8 cellular contexts compared by ENCODE assay signal in the genomic region with DNA sequence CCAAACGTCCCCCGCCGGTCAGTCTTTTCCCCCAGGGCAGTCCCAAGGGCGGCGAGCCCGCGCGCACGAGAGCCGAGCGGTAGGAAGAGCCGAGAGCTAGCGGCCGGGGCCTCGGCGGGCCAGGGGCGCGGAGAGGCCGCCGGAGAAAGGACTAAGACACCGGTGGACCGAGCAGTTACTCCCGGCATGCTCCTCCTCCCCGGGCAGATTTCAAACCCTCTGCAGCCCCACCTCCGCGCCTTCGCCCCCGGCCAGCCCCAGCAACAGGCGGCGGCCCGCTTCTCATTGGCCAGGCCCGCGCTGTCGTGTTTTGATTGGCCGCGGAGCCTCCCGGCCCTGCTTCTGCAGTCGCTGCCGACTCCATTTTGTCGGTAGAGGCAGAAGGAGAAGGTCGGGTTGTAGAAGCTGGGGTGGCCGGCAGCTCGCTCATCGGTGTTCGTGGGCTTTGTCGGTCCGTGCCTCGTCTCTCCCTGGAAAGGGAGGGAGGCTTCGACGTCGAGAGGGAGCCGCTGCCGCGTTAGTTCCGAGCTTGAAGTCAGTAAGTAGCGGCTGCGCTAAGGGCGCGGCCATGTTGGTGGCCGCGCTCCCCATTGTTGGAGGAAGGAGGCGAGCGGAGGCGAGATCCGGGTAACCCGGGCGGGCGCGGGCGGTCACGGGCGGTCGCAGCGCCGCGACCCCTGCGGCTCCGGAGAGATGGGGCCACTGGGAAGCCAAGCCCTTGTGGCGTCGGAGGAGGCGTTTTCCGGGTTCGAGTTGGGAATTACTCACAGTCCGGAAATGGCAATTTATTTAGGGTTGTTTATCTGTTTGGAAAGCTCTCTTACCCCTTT. TPM values are rescaled to one million over a fixed set of nuclear protein-coding genes. Genes with fewer than 3 reads are reported as not detected.
DNase-seq lines count a peak whose midpoint lies in the region; ATAC-seq and TF ChIP-seq lines count a peak whose summit lies in the region.

A gene with protein sequence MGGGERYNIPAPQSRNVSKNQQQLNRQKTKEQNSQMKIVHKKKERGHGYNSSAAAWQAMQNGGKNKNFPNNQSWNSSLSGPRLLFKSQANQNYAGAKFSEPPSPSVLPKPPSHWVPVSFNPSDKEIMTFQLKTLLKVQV (plus strand): TSS at position 368 of the 830 bp plus-strand sequence. CDS start 1,630 bp downstream, outside the sequence.

- peak within 1 kb of the TSS; percentile 100 for H3K27ac Mint-ChIP-seq in activated T-helper 2 cell treated with anti-CD3 and anti-CD28 coated beads, Interferon-gamma antibody, Interleukin-2, Interleukin-4, amounts not matched to agents 10 μg/mL and 5 μg/mL and 100 μg/mL, durations not matched to agents 14 hours and 24 hours and 36 hours
- H3K27ac Mint-ChIP-seq in natural killer cell: peak within 1 kb of the TSS; percentile 100

- H3K4me3 Mint-ChIP-seq in activated T-helper 2 cell treated with anti-CD3 and anti-CD28 coated beads, Interferon-gamma antibody, Interleukin-2, Interleukin-4, amounts not matched to agents 10 μg/mL and 5 μg/mL and 100 μg/mL, durations not matched to agents 14 hours and 24 hours and 36 hours (ENCODE audit: low read depth): peak within 1 kb of the TSS; percentile 99
- H3K4me3 Mint-ChIP-seq in natural killer cell: peak within 1 kb of the TSS; percentile 100

- H4K20me1 ChIP-seq in DND-41 (ENCODE audit: insufficient read depth, low read length) (peaks cover 16% of the 10 kb centered on the region; the same call in 1 of the 2 replicates), fibroblast of lung (ENCODE audit: control insufficient read depth, extremely low read depth, insufficient read depth, low read length) (peaks cover 2% of the 10 kb centered on the region)

- peak; percentile 84 for ATAC-seq in DND-41 (ENCODE audit: insufficient read depth, low read depth)
- ATAC-seq in RWPE2 (ENCODE audit: low read depth): peak; percentile 83
- ATAC-seq in natural killer cell: peak; percentile 80 to 94 (median 85)

- no peak for TF ChIP-seq CTCF in DND-41 (IDR thresholded peaks at IDR 0.05; ENCODE audit: borderline replicate concordance, extremely low read depth, low read length, poor library complexity, severe bottlenecking)
- TF ChIP-seq CTCF in LNCaP clone FGC (IDR thresholded peaks at IDR 0.05; ENCODE audit: control insufficient read depth, extremely low read depth, insufficient read depth): no peak
- no peak for TF ChIP-seq CTCF in RWPE2 (IDR thresholded peaks at IDR 0.05; ENCODE audit: poor library complexity, severe bottlenecking)
- TF ChIP-seq CTCF in fibroblast of lung (conservative IDR thresholded peaks at IDR 0.05 in 1 of 2, IDR thresholded peaks at IDR 0.05 in 1 of 2; ENCODE audit: low read depth in 1 of 2, low read length in 2 of 2): no peak
- no peak for TF ChIP-seq CTCF in natural killer cell (IDR thresholded peaks at IDR 0.05)

- no peaks in the 10 kb centered on the region for H3K9me3 Mint-ChIP-seq in activated T-helper 2 cell treated with anti-CD3 and anti-CD28 coated beads, Interferon-gamma antibody, Interleukin-2, Interleukin-4, amounts not matched to agents 10 μg/mL and 5 μg/mL and 100 μg/mL, durations not matched to agents 14 hours and 24 hours and 36 hours
- no peaks in the 10 kb centered on the region for H3K9me3 Mint-ChIP-seq in natural killer cell

- peaks cover 34% of the 10 kb centered on the region for H3K4me1 ChIP-seq in DND-41 (ENCODE audit: insufficient read depth, low read length)
- H3K4me1 ChIP-seq in RWPE2 (ENCODE audit: insufficient read depth, poor library complexity, severe bottlenecking): peaks cover 38% of the 10 kb centered on the region
- peaks cover 5% of the 10 kb centered on the region for H3K4me1 ChIP-seq in fibroblast of lung (ENCODE audit: control insufficient read depth, extremely low read depth, insufficient read depth, low read length)

- DNase-seq in DND-41 (peak; percentile 97), GOT3 (lab: John Stamatoyannopoulos, UW) (peak; percentile 88), LNCaP clone FGC (ENCODE audit: low read depth) (peak; percentile 67), RWPE2 (ENCODE audit: low spot score) (peak; percentile 96), fibroblast of lung (ENCODE audit: low read depth in 2 of 2) (peak; percentile 95), natural killer cell (peak; percentile 97)
- DNase-seq in activated T-helper 2 cell treated with anti-CD3 and anti-CD28 coated beads, Interferon-gamma antibody, Interleukin-2, Interleukin-4, amounts not matched to agents 10 μg/mL and 5 μg/mL and 100 μg/mL, durations not matched to agents 14 hours and 24 hours and 36 hours (ENCODE audit: low spot score): peak; percentile 96
- peak; percentile 97 for DNase-seq in stimulated activated naive CD4-positive, alpha-beta T cell treated with Interleukin-2 at 50 U/mL for 16 hours (lab: John Stamatoyannopoulos, UW)

- H3K36me3 ChIP-seq in DND-41 (ENCODE audit: insufficient read depth, low read length) (peaks cover 39% of the 10 kb centered on the region), RWPE2 (ENCODE audit: low read depth) (peaks cover 35% of the 10 kb centered on the region), fibroblast of lung (ENCODE audit: control insufficient read depth, insufficient read depth, low read length) (no peaks in the 10 kb centered on the region)

- H3K27ac ChIP-seq in DND-41 (ENCODE audit: low read length): peak within 1 kb of the TSS; percentile 99
- H3K27ac ChIP-seq in RWPE2 (ENCODE audit: poor library complexity, severe bottlenecking): peak within 1 kb of the TSS; percentile 98
- H3K27ac ChIP-seq in fibroblast of lung (ENCODE audit: insufficient read depth, low read length): peak within 1 kb of the TSS; percentile 96

- intact Hi-C loops in activated T-helper 2 cell treated with anti-CD3 and anti-CD28 coated beads, Interferon-gamma antibody, Interleukin-2, Interleukin-4, amounts not matched to agents 10 μg/mL and 5 μg/mL and 100 μg/mL, durations not matched to agents 14 hours and 24 hours and 36 hours (cut with micrococcal nuclease): loop anchor here (1.0 to 5.0 kb wide), 2 partner anchors 21 to 92 kb away; partner anchors contain the start of genes FUCA1 and SRSF10
- intact Hi-C loops in natural killer cell (cut with micrococcal nuclease): loop anchor here (1.0 to 5.0 kb wide), 3 partner anchors 21 to 69 kb away; partner anchors contain the start of gene SRSF10

- H3K4me3 ChIP-seq in DND-41 (ENCODE audit: low read depth in 1 of 2, low read length in 2 of 2): peak within 1 kb of the TSS; percentile 78 to 97
- peak within 1 kb of the TSS; percentile 76 for H3K4me3 ChIP-seq in LNCaP clone FGC (ENCODE audit: low read depth, low read length)
- H3K4me3 ChIP-seq in RWPE2 (ENCODE audit: severe bottlenecking): peak within 1 kb of the TSS; percentile 90
- H3K4me3 ChIP-seq in fibroblast of lung (replicated peaks in 1 of 4; ENCODE audit: control extremely low read depth in 1 of 4, insufficient read depth in 1 of 4, low read depth in 3 of 4, low read length in 4 of 4): peak within 1 kb of the TSS; percentile 69 to 100 (median 82)

- H3K27me3 Mint-ChIP-seq in activated T-helper 2 cell treated with anti-CD3 and anti-CD28 coated beads, Interferon-gamma antibody, Interleukin-2, Interleukin-4, amounts not matched to agents 10 μg/mL and 5 μg/mL and 100 μg/mL, durations not matched to agents 14 hours and 24 hours and 36 hours (ENCODE audit: low read depth): no peaks in the 10 kb centered on the region
- H3K27me3 Mint-ChIP-seq in natural killer cell (ENCODE audit: low read depth in 2 of 2): no peaks in the 10 kb centered on the region

- peak within 1 kb of the TSS; percentile 83 for H3K4me2 ChIP-seq in DND-41 (ENCODE audit: insufficient read depth, low read length)
- H3K4me2 ChIP-seq in fibroblast of lung (ENCODE audit: extremely low read depth, insufficient read depth, low read length): peak within 1 kb of the TSS; percentile 93

- peaks cover 39% of the 10 kb centered on the region for H3K36me3 Mint-ChIP-seq in activated T-helper 2 cell treated with anti-CD3 and anti-CD28 coated beads, Interferon-gamma antibody, Interleukin-2, Interleukin-4, amounts not matched to agents 10 μg/mL and 5 μg/mL and 100 μg/mL, durations not matched to agents 14 hours and 24 hours and 36 hours (ENCODE audit: low read depth)
- H3K36me3 Mint-ChIP-seq in natural killer cell: peaks cover 11% of the 10 kb centered on the region

- H3K27me3 ChIP-seq in DND-41 (ENCODE audit: insufficient read depth, low read length, poor library complexity): no peaks in the 10 kb centered on the region
- no peaks in the 10 kb centered on the region for H3K27me3 ChIP-seq in RWPE2 (ENCODE audit: insufficient read depth, poor library complexity, severe bottlenecking)
- no peaks in the 10 kb centered on the region for H3K27me3 ChIP-seq in fibroblast of lung (ENCODE audit: control insufficient read depth, insufficient read depth, low read length)

- H3K9ac ChIP-seq in DND-41 (ENCODE audit: low read depth, low read length) (peak within 1 kb of the TSS; percentile 99), fibroblast of lung (ENCODE audit: insufficient read depth, low read length) (peak within 1 kb of the TSS; percentile 97)

- peaks cover 56% of the 10 kb centered on the region for H3K4me1 Mint-ChIP-seq in activated T-helper 2 cell treated with anti-CD3 and anti-CD28 coated beads, Interferon-gamma antibody, Interleukin-2, Interleukin-4, amounts not matched to agents 10 μg/mL and 5 μg/mL and 100 μg/mL, durations not matched to agents 14 hours and 24 hours and 36 hours (ENCODE audit: low read depth)
- H3K4me1 Mint-ChIP-seq in natural killer cell: peaks cover 50 to 51% of the 10 kb centered on the region in 2 donors

- H3K79me2 ChIP-seq in DND-41 (ENCODE audit: insufficient read depth, low read length) (peaks cover 44% of the 10 kb centered on the region), fibroblast of lung (ENCODE audit: control insufficient read depth, insufficient read depth, low read length) (peaks cover 26% of the 10 kb centered on the region)

- no peaks in the 10 kb centered on the region for H3K9me3 ChIP-seq in DND-41 (ENCODE audit: insufficient read depth, low read length, severe bottlenecking)
- peaks cover 4% of the 10 kb centered on the region for H3K9me3 ChIP-seq in RWPE2 (ENCODE audit: severe bottlenecking)
- H3K9me3 ChIP-seq in fibroblast of lung (ENCODE audit: control insufficient read depth, insufficient read depth, low read depth, low read length): no peaks in the 10 kb centered on the region

- H2AFZ ChIP-seq in DND-41 (ENCODE audit: low read depth, low read length) (peak within 1 kb of the TSS; percentile 96), fibroblast of lung (ENCODE audit: low read length) (peak within 1 kb of the TSS; percentile 65)

RNA-seq across cellular contexts. Expression of the gene that starts here (rescaled TPM):
- 111 and 137 TPM in 2 replicates for total RNA-seq in activated T-helper 2 cell treated with anti-CD3 and anti-CD28 coated beads, Interferon-gamma antibody, Interleukin-2, Interleukin-4, amounts not matched to agents 10 μg/mL and 5 μg/mL and 100 μg/mL, durations not matched to agents 14 hours and 24 hours and 36 hours
- total RNA-seq in fibroblast of lung: 84.4 and 91.7 TPM in 2 replicates
- polyA plus RNA-seq in fibroblast of lung: 86.6 and 96.6 TPM in 2 replicates
- polyA plus RNA-seq in fibroblast of lung (2012): 44.5 and 47.1 TPM in 2 replicates
- 16.7 and 21.9 TPM in 2 replicates for polyA minus RNA-seq in fibroblast of lung (ENCODE audit: low replicate concordance)
- total RNA-seq in natural killer cell: 100 to 1,000 TPM; 124 to 205 (median 180) TPM

Comparison
In these comparisons a context has a peak if more than half of its experiments do, and no peak if none do; other contexts are left out.
1. Peak in every context shown above with its lines: DNase-seq, ATAC-seq, H3K4me3 ChIP-seq and H3K27ac ChIP-seq.